In genomic region chr1:205631727-205632373, GRCh38 we compare ENCODE assay signal across 1 cellular context.
TF ChIP-seq lines count a peak whose summit lies in the region.

Gene ELK4 (minus strand): TSS chr1:205632011. CDS start chr1:205623882, 8,129 bp downstream.

TF ChIP-seq in HepG2, 621 proteins besides CTCF, POLR2A, EP300 and RAD21 (continued from another document and continues in another):
- no peak for TF ChIP-seq ZNF674 (CRISPR knock-in tag; IDR thresholded peaks at IDR 0.05; ENCODE audit: low read depth)
- no peak for TF ChIP-seq SYNCRIP (IDR thresholded peaks at IDR 0.05; ENCODE audit: insufficient read depth, low read depth, low read length)
- no peak for TF ChIP-seq CENPT (CRISPR knock-in tag; IDR thresholded peaks at IDR 0.05; ENCODE audit: low read depth)
- peak; percentile 89; the same call in 1 of the 2 replicates for TF ChIP-seq ZNF232 (CRISPR knock-in tag; IDR thresholded peaks at IDR 0.05; ENCODE audit: borderline replicate concordance)
- TF ChIP-seq ZSCAN30 (CRISPR knock-in tag; IDR thresholded peaks at IDR 0.05), result no peak
- no peak for TF ChIP-seq RBAK (CRISPR knock-in tag; IDR thresholded peaks at IDR 0.05)
- no peak for TF ChIP-seq ZNF556 (CRISPR knock-in tag; IDR thresholded peaks at IDR 0.05; ENCODE audit: borderline replicate concordance)
- TF ChIP-seq ZSCAN29 (CRISPR knock-in tag; conservative IDR thresholded peaks at IDR 0.05), result peak; percentile 74
- peak; percentile 60 for TF ChIP-seq NR2C2 (CRISPR knock-in tag; IDR thresholded peaks at IDR 0.05; ENCODE audit: borderline replicate concordance)
- TF ChIP-seq SMARCC2 (IDR thresholded peaks at IDR 0.05), result no peak
- peak; percentile 41; the same call in 1 of the 2 replicates for TF ChIP-seq MIER3 (CRISPR knock-in tag; IDR thresholded peaks at IDR 0.05; ENCODE audit: borderline replicate concordance)
- TF ChIP-seq NFATC3 (CRISPR knock-in tag; IDR thresholded peaks at IDR 0.05), result no peak
- TF ChIP-seq ZNF691 (CRISPR knock-in tag; IDR thresholded peaks at IDR 0.05; ENCODE audit: borderline replicate concordance, low read depth), result peak; percentile 90; the same call in 1 of the 2 replicates
- TF ChIP-seq GATAD1 (CRISPR knock-in tag; IDR thresholded peaks at IDR 0.05), result peak; percentile 90
- peak; percentile 32 for TF ChIP-seq DBP (CRISPR knock-in tag; IDR thresholded peaks at IDR 0.05; ENCODE audit: not compliant biosample characterization)
- no peak for TF ChIP-seq SSRP1 (CRISPR knock-in tag; IDR thresholded peaks at IDR 0.05)
- TF ChIP-seq SNRNP70 (IDR thresholded peaks at IDR 0.05; ENCODE audit: low read depth, low read length), result no peak
- TF ChIP-seq POLR2AphosphoS2 (IDR thresholded peaks at IDR 0.05; ENCODE audit: low read depth, low read length), result peak; percentile 78; the same call in 1 of the 2 replicates
- 0 out of 2 replicates have a peak, but pooled peaks have one; percentile 52 for TF ChIP-seq GFI1 (CRISPR knock-in tag; IDR thresholded peaks at IDR 0.05; ENCODE audit: borderline replicate concordance)
- no peak; the same call in 1 of the 2 replicates for TF ChIP-seq JDP2 (CRISPR knock-in tag; IDR thresholded peaks at IDR 0.05; ENCODE audit: borderline replicate concordance)
- no peak for TF ChIP-seq ZNF550 (CRISPR knock-in tag; IDR thresholded peaks at IDR 0.05; ENCODE audit: borderline replicate concordance)
- TF ChIP-seq TGIF2 (CRISPR knock-in tag; IDR thresholded peaks at IDR 0.05), result 0 out of 2 replicates have a peak, but pooled peaks have one; percentile 22
- TF ChIP-seq ELF1 (CRISPR knock-in tag; IDR thresholded peaks at IDR 0.05), result peak; percentile 61
- no peak for TF ChIP-seq STAT6 (CRISPR knock-in tag; IDR thresholded peaks at IDR 0.05; ENCODE audit: borderline replicate concordance)
- no peak; the same call in 1 of the 2 replicates for TF ChIP-seq ZNF343 (CRISPR knock-in tag; IDR thresholded peaks at IDR 0.05)
- peak; percentile 48; the same call in 1 of the 2 replicates for TF ChIP-seq HNRNPUL1 (IDR thresholded peaks at IDR 0.05; ENCODE audit: low read depth, low read length)
- TF ChIP-seq PREB (CRISPR knock-in tag; IDR thresholded peaks at IDR 0.05), result no peak
- peak; percentile 80 for TF ChIP-seq ZNF407 (CRISPR knock-in tag; IDR thresholded peaks at IDR 0.05; ENCODE audit: not compliant biosample characterization)
- TF ChIP-seq ZNF792 (CRISPR knock-in tag; IDR thresholded peaks at IDR 0.05), result 0 out of 2 replicates have a peak, but pooled peaks have one; percentile 64
- peak; percentile 83; the same call in 1 of the 2 replicates for TF ChIP-seq MYC (CRISPR knock-in tag; IDR thresholded peaks at IDR 0.05; ENCODE audit: borderline replicate concordance)
- no peak for TF ChIP-seq ZNF512B (CRISPR knock-in tag; IDR thresholded peaks at IDR 0.05; ENCODE audit: borderline replicate concordance)
- TF ChIP-seq PPARG (CRISPR knock-in tag; conservative IDR thresholded peaks at IDR 0.05), result 0 out of 2 replicates have a peak, but pooled peaks have one; percentile 28
- TF ChIP-seq RFXAP (CRISPR knock-in tag; IDR thresholded peaks at IDR 0.05; ENCODE audit: borderline replicate concordance), result no peak; the same call in 1 of the 2 replicates
- TF ChIP-seq NFKBIZ (CRISPR knock-in tag; IDR thresholded peaks at IDR 0.05), result no peak
- no peak for TF ChIP-seq GPN1 (CRISPR knock-in tag; IDR thresholded peaks at IDR 0.05; ENCODE audit: borderline replicate concordance)
- TF ChIP-seq ZNF282 (IDR thresholded peaks at IDR 0.05; ENCODE audit: partially characterized antibody), result no peak
- no peak for TF ChIP-seq TEF (CRISPR knock-in tag; IDR thresholded peaks at IDR 0.05)
- no peak for TF ChIP-seq MED13 (CRISPR knock-in tag; IDR thresholded peaks at IDR 0.05)
- peak; percentile 75 for TF ChIP-seq ZMYM4 (CRISPR knock-in tag; IDR thresholded peaks at IDR 0.05)
- no peak for TF ChIP-seq REXO4 (CRISPR knock-in tag; IDR thresholded peaks at IDR 0.05; ENCODE audit: borderline replicate concordance)
- TF ChIP-seq ZNF552 (CRISPR knock-in tag; IDR thresholded peaks at IDR 0.05; ENCODE audit: borderline replicate concordance), result no peak
- TF ChIP-seq KLF13 (CRISPR knock-in tag; IDR thresholded peaks at IDR 0.05), result no peak
